8 cellular contexts compared by ENCODE assay signal in the genomic region with DNA sequence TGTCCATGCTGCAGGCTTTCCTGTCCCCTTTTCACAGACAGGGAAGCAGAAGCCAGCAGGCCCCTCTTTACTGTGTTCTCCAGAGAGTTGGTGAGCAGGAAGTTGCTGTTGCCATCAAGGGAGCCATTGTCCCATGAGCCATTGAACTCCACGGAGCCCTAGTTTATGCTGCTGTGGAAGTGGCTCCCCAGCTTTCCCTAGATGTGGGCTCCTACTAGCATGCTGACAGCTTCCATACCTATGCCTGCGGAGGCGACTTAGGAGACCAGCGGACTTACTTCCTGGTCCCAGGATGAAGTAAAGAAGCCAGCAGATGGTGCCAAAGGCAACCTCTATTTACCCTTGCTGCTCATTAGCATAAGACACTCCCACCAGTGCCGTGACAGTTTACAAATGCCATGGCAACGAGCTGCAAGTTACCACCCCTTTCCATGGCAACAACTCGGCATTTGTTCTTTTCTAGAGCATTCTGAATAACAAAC. TPM values are rescaled to one million over a fixed set of nuclear protein-coding genes. Genes with fewer than 3 reads are reported as not detected.
DNase-seq lines count a peak whose midpoint lies in the region; ATAC-seq and TF ChIP-seq lines count a peak whose summit lies in the region.

No MANE protein-coding gene starts in this region.

- H3K4me3 ChIP-seq in SJCRH30 = no peak overlapping the region
- H3K4me3 ChIP-seq in testis = no peak overlapping the region

- H3K27me3 ChIP-seq in SJCRH30 = no peaks in the 10 kb centered on the region
- no peaks in the 10 kb centered on the region for H3K27me3 ChIP-seq in testis

- H3K9me3 ChIP-seq in SJCRH30 (replicated peaks) (peaks cover 7% of the 10 kb centered on the region; the same call in 1 of the 2 replicates), testis (no peaks in the 10 kb centered on the region)

- H3K36me3 ChIP-seq in SJCRH30 = no peaks in the 10 kb centered on the region
- H3K36me3 ChIP-seq in testis (ENCODE audit: low read depth, missing control alignments) = no peaks in the 10 kb centered on the region

- intact Hi-C loops in head of caudate nucleus (cut with DNase I) = no loop called here
- intact Hi-C loops in testis (cut with DNase I; ENCODE audit: low total_unique reads) = no loop called here

- ATAC-seq in HG02938 (IDR thresholded peaks at IDR 0.05; ENCODE audit: unreplicated experiment) (no peak), HG02981 (IDR thresholded peaks at IDR 0.05; ENCODE audit: unreplicated experiment) (no peak)

- no peak for TF ChIP-seq POLR2A in testis (IDR thresholded peaks at IDR 0.05)

- H3K27ac ChIP-seq in C4-2B (peak overlapping the region; percentile 44; the same call in 1 of the 2 replicates), SJCRH30 (no peak overlapping the region), testis (no peak overlapping the region)

- WGBS in testis, 2 donors = 54 to 55% methylated on average over 7 of the region's 7 CpGs

- DNase-seq in H4 (ENCODE audit: low spot score) = peak; percentile 63
- DNase-seq in SJCRH30 = peak; percentile 64 to 72
- peak in 24 of 42 donors; percentile 5 to 49 (median 22) for DNase-seq in head of caudate nucleus
- no peak for DNase-seq in testis
- no peak for DNase-seq in activated naive CD4-positive, alpha-beta T cell treated with anti-CD3 and anti-CD28 coated beads, Interleukin-2, amount 50 U/mL, for 16 hours

- H3K4me1 ChIP-seq in SJCRH30 (peaks cover 23% of the 10 kb centered on the region), testis (no peaks in the 10 kb centered on the region)

- TF ChIP-seq CTCF in C4-2B (conservative IDR thresholded peaks at IDR 0.05) (peak; percentile 40), testis (IDR thresholded peaks at IDR 0.05) (no peak)

RNA-seq across cellular contexts. Expression of a gene that starts 30.8 kb away (rescaled TPM):
- 124 and 134 TPM in 2 replicates for total RNA-seq in H4 (2014; rRNA removed; shearing (Covaris generic))
- total RNA-seq in SJCRH30 (2014; rRNA removed; shearing (Covaris generic)) = 112 and 127 TPM in 2 replicates
- 100 to 1,000 TPM in 1 of 2 donors, 10 to 100 TPM in 1; 90.9 to 122 TPM for total RNA-seq in testis
- polyA plus RNA-seq in testis (ENCODE audit: insufficient read depth, low read depth, low replicate concordance) = 182 TPM

RNA-seq across cellular contexts. Expression of a gene that starts 43.0 kb away (rescaled TPM):
- total RNA-seq in H4 (2014; rRNA removed; shearing (Covaris generic)) = 31.9 and 38.2 TPM in 2 replicates
- total RNA-seq in SJCRH30 (2014; rRNA removed; shearing (Covaris generic)) = 46.2 and 47.8 TPM in 2 replicates
- 10 to 100 TPM; 61.8 to 63.9 TPM for total RNA-seq in testis
- 107 TPM for polyA plus RNA-seq in testis (ENCODE audit: insufficient read depth, low read depth, low replicate concordance)

Comparison
In these comparisons a context has a peak if more than half of its experiments do, and no peak if none do; other contexts are left out.
1. DNase-seq: peak in H4 (single experiment), SJCRH30 (2 of 2) and head of caudate nucleus (24 of 42); none in testis (single experiment) and activated naive CD4-positive, alpha-beta T cell treated with anti-CD3 and anti-CD28 coated beads, Interleukin-2, amount 50 U/mL, for 16 hours (single experiment).